1 cellular context compared by ENCODE assay signal in the genomic region with DNA sequence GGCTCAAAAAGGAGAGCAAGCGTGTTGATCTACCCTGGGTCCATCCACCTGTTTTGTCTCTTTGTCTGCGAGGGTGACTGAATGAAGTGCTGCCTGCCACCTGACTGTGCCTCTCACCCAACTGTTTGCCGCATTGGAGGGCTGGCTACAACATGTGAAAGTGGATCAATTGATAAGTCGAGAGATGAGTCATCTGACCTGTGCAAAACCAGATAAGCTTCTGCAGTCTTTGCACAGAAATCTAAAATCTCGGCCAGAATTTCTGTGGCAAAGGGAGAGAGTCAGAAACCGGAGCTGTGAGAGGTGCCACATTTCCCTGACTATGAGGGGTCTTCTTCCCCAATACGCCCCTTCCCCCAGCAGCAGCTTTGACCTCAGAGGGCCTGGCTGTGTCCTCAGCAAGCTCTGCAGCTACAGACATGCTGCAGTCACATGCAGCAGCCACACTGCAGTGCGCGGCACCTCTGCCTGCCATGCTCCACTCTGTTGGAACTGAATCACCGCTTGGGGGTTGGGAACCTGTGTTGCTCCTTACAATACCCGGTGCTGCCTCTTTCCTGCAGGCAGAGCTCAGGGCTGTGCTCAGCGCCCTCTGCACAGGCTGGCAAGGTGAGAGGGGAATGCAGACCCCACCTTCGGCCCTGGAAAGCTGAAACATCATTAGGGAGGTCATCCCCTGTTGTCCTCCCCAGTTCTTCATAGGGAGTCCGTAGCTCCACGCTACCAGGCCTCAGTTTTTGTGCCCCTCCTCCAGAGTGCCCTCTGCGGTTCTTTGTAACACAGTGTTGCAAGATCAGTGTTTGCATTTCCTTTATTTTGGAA.
TF ChIP-seq lines count a peak whose summit lies in the region.

No MANE protein-coding gene starts in this region.

TF ChIP-seq in K562, 482 proteins besides CTCF, POLR2A, EP300 and RAD21 (continued from another document and continues in another):
- TF ChIP-seq, protein P1, sequence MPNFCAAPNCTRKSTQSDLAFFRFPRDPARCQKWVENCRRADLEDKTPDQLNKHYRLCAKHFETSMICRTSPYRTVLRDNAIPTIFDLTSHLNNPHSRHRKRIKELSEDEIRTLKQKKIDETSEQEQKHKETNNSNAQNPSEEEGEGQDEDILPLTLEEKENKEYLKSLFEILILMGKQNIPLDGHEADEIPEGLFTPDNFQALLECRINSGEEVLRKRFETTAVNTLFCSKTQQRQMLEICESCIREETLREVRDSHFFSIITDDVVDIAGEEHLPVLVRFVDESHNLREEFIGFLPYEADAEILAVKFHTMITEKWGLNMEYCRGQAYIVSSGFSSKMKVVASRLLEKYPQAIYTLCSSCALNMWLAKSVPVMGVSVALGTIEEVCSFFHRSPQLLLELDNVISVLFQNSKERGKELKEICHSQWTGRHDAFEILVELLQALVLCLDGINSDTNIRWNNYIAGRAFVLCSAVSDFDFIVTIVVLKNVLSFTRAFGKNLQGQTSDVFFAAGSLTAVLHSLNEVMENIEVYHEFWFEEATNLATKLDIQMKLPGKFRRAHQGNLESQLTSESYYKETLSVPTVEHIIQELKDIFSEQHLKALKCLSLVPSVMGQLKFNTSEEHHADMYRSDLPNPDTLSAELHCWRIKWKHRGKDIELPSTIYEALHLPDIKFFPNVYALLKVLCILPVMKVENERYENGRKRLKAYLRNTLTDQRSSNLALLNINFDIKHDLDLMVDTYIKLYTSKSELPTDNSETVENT (CRISPR knock-in tag; IDR thresholded peaks at IDR 0.05): no peak
- peak; percentile 93 for TF ChIP-seq JUN (IDR thresholded peaks at IDR 0.05; ENCODE audit: borderline replicate concordance, low read depth, low read length)
- no peak for TF ChIP-seq JUN (CRISPR knock-in tag; IDR thresholded peaks at IDR 0.05; ENCODE audit: borderline replicate concordance)
- no peak for TF ChIP-seq RBBP5 (IDR thresholded peaks at IDR 0.05; ENCODE audit: borderline replicate concordance, insufficient read depth, low read length, poor library complexity, severe bottlenecking)
- no peak for TF ChIP-seq SMARCB1 (IDR thresholded peaks at IDR 0.05; ENCODE audit: insufficient read length, low read depth)
- TF ChIP-seq CREB1 (IDR thresholded peaks at IDR 0.05): no peak
- no peak for TF ChIP-seq CREB1 (CRISPR knock-in tag; IDR thresholded peaks at IDR 0.05)
- TF ChIP-seq ADNP (tag; IDR thresholded peaks at IDR 0.05): no peak
- no peak for TF ChIP-seq HEY1 (CRISPR knock-in tag; IDR thresholded peaks at IDR 0.05; ENCODE audit: borderline replicate concordance)
- no peak for TF ChIP-seq POLR2AphosphoS2 (IDR thresholded peaks at IDR 0.05; ENCODE audit: low read length)
- TF ChIP-seq MCM2 (IDR thresholded peaks at IDR 0.05; ENCODE audit: low read depth): no peak
- TF ChIP-seq JUNB (CRISPR knock-in tag; conservative IDR thresholded peaks at IDR 0.05): peak; percentile 31; the same call in 1 of the 2 replicates
- no peak for TF ChIP-seq SP1 (CRISPR knock-in tag; IDR thresholded peaks at IDR 0.05)
- TF ChIP-seq DIDO1 (tag; IDR thresholded peaks at IDR 0.05; ENCODE audit: low read depth): no peak
- 0 out of 2 replicates have a peak, but pooled peaks have one; percentile 33 for TF ChIP-seq CREM (IDR thresholded peaks at IDR 0.05; ENCODE audit: low read depth)
- TF ChIP-seq TAF15 (IDR thresholded peaks at IDR 0.05; ENCODE audit: low read depth, low read length): no peak
- no peak for TF ChIP-seq FOXJ2 (tag; IDR thresholded peaks at IDR 0.05)
- 0 out of 2 replicates have a peak, but pooled peaks have one; percentile 32 for TF ChIP-seq MYNN (IDR thresholded peaks at IDR 0.05)
- TF ChIP-seq MYNN (CRISPR knock-in tag; IDR thresholded peaks at IDR 0.05): no peak
- TF ChIP-seq ZNF830 (CRISPR knock-in tag; IDR thresholded peaks at IDR 0.05): no peak
- no peak for TF ChIP-seq ZNF695 (CRISPR knock-in tag; IDR thresholded peaks at IDR 0.05)
- TF ChIP-seq MTA2 (IDR thresholded peaks at IDR 0.05; ENCODE audit: low read depth): peak; percentile 63
- TF ChIP-seq MCM5 (IDR thresholded peaks at IDR 0.05; ENCODE audit: low read depth): no peak
- no peak for TF ChIP-seq TSC22D4 (tag; IDR thresholded peaks at IDR 0.05)
- TF ChIP-seq BRF1 (IDR thresholded peaks at IDR 0.05; ENCODE audit: borderline replicate concordance, extremely low read depth, insufficient read length): no peak
- TF ChIP-seq DDX20 (tag; IDR thresholded peaks at IDR 0.05; ENCODE audit: low read depth): no peak
- TF ChIP-seq, protein P2, sequence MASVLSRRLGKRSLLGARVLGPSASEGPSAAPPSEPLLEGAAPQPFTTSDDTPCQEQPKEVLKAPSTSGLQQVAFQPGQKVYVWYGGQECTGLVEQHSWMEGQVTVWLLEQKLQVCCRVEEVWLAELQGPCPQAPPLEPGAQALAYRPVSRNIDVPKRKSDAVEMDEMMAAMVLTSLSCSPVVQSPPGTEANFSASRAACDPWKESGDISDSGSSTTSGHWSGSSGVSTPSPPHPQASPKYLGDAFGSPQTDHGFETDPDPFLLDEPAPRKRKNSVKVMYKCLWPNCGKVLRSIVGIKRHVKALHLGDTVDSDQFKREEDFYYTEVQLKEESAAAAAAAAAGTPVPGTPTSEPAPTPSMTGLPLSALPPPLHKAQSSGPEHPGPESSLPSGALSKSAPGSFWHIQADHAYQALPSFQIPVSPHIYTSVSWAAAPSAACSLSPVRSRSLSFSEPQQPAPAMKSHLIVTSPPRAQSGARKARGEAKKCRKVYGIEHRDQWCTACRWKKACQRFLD (CRISPR knock-in tag; IDR thresholded peaks at IDR 0.05): no peak
- TF ChIP-seq ZNF79 (CRISPR knock-in tag; IDR thresholded peaks at IDR 0.05; ENCODE audit: low read depth): no peak
- TF ChIP-seq, protein P3, sequence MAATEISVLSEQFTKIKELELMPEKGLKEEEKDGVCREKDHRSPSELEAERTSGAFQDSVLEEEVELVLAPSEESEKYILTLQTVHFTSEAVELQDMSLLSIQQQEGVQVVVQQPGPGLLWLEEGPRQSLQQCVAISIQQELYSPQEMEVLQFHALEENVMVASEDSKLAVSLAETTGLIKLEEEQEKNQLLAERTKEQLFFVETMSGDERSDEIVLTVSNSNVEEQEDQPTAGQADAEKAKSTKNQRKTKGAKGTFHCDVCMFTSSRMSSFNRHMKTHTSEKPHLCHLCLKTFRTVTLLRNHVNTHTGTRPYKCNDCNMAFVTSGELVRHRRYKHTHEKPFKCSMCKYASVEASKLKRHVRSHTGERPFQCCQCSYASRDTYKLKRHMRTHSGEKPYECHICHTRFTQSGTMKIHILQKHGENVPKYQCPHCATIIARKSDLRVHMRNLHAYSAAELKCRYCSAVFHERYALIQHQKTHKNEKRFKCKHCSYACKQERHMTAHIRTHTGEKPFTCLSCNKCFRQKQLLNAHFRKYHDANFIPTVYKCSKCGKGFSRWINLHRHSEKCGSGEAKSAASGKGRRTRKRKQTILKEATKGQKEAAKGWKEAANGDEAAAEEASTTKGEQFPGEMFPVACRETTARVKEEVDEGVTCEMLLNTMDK (IDR thresholded peaks at IDR 0.05; ENCODE audit: borderline replicate concordance, insufficient read depth, low read depth, low read length, poor library complexity, severe bottlenecking): no peak
- no peak for TF ChIP-seq KAT8 (IDR thresholded peaks at IDR 0.05; ENCODE audit: low read depth)
- TF ChIP-seq SRF (CRISPR knock-in tag; IDR thresholded peaks at IDR 0.05): no peak
- no peak for TF ChIP-seq NFRKB (IDR thresholded peaks at IDR 0.05; ENCODE audit: low read depth)
- no peak for TF ChIP-seq U2AF2 (optimal IDR thresholded peaks at IDR 0.05; ENCODE audit: low read depth, low read length)
- TF ChIP-seq, protein P4, sequence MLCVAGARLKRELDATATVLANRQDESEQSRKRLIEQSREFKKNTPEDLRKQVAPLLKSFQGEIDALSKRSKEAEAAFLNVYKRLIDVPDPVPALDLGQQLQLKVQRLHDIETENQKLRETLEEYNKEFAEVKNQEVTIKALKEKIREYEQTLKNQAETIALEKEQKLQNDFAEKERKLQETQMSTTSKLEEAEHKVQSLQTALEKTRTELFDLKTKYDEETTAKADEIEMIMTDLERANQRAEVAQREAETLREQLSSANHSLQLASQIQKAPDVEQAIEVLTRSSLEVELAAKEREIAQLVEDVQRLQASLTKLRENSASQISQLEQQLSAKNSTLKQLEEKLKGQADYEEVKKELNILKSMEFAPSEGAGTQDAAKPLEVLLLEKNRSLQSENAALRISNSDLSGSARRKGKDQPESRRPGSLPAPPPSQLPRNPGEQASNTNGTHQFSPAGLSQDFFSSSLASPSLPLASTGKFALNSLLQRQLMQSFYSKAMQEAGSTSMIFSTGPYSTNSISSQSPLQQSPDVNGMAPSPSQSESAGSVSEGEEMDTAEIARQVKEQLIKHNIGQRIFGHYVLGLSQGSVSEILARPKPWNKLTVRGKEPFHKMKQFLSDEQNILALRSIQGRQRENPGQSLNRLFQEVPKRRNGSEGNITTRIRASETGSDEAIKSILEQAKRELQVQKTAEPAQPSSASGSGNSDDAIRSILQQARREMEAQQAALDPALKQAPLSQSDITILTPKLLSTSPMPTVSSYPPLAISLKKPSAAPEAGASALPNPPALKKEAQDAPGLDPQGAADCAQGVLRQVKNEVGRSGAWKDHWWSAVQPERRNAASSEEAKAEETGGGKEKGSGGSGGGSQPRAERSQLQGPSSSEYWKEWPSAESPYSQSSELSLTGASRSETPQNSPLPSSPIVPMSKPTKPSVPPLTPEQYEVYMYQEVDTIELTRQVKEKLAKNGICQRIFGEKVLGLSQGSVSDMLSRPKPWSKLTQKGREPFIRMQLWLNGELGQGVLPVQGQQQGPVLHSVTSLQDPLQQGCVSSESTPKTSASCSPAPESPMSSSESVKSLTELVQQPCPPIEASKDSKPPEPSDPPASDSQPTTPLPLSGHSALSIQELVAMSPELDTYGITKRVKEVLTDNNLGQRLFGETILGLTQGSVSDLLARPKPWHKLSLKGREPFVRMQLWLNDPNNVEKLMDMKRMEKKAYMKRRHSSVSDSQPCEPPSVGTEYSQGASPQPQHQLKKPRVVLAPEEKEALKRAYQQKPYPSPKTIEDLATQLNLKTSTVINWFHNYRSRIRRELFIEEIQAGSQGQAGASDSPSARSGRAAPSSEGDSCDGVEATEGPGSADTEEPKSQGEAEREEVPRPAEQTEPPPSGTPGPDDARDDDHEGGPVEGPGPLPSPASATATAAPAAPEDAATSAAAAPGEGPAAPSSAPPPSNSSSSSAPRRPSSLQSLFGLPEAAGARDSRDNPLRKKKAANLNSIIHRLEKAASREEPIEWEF (CRISPR knock-in tag; IDR thresholded peaks at IDR 0.05): 0 out of 2 replicates have a peak, but pooled peaks have one; percentile 43
- no peak for TF ChIP-seq TBP (optimal IDR thresholded peaks at IDR 0.05; ENCODE audit: low read depth, low read length)
- no peak for TF ChIP-seq ZSCAN32 (CRISPR knock-in tag; IDR thresholded peaks at IDR 0.05)
- TF ChIP-seq NFXL1 (CRISPR knock-in tag; IDR thresholded peaks at IDR 0.05): no peak
- no peak for TF ChIP-seq TFAM (CRISPR knock-in tag; conservative IDR thresholded peaks at IDR 0.05)
- no peak for TF ChIP-seq KDM2B (CRISPR knock-in tag; IDR thresholded peaks at IDR 0.05)
- no peak for TF ChIP-seq FOXK2 (conservative IDR thresholded peaks at IDR 0.05 in 1 of 2, IDR thresholded peaks at IDR 0.05 in 1 of 2; ENCODE audit: low read depth in 2 of 2)
- TF ChIP-seq ZFP36 (IDR thresholded peaks at IDR 0.05; ENCODE audit: low read depth, low read length, partially characterized antibody): no peak
